ENCODE assay signal across 10 cellular contexts in the genomic region with DNA sequence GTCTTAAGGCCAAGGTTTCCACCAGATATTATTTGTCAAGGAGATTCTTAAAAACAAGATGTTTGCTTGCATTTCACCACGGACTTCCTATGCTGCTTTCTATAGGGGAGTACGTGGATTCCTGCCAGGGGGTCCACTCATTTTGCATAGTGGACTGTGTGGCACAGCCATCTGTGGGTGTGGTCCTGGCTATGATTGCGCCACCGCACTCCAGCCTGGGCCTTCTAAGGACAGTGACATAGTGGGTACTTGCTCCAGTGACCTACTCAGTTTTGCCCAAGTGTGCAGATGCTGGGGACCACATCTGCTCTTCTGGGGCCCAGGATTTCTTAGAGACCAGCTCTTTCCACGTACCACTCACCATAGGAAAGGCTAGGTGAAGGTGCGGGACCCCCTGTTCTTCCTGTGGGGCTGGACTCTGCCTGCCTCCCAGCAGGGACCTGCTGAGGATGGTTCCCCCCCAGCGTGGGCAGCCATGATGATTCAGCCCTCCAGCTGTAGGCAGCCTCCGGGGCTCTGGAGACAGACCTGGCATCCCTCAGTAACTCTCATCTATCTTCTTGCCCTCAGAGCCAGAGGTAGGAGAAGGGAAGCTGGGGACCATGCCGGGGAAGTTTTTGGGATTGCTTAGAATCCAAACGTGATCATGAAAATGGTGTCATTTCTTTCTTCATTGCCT. TPM values are rescaled to one million over a fixed set of nuclear protein-coding genes. Genes with fewer than 3 reads are reported as not detected.
DNase-seq lines count a peak whose midpoint lies in the region; ATAC-seq, FAIRE-seq and TF ChIP-seq lines count a peak whose summit lies in the region.
"Had no signal": no experiment of that assay in that cellular context is flagged by ENCODE, and none has a peak within 500 bp of the region (broad histone marks: within the 10 kb centered on the region; RNA-seq: fewer than 3 reads in every experiment).

No MANE protein-coding gene starts in this region.

- H3K27ac Mint-ChIP-seq in activated CD4-positive, alpha-beta T cell treated with anti-CD3 and anti-CD28 coated beads, Interleukin-2, amount 10 ng/mL, durations not matched to agents 24 days and 14 days = peak overlapping the region; percentile 98
- H3K27ac Mint-ChIP-seq in activated CD8-positive, alpha-beta T cell treated with anti-CD3 and anti-CD28 coated beads for 36 hours = peak overlapping the region; percentile 92
- no peak overlapping the region for H3K27ac Mint-ChIP-seq in stimulated activated memory B cell treated with anti-CD40 and anti-IgM and Interleukin-4, amounts not matched to agents 10 μg/mL and 1 μg/mL and 100 μg/mL, for 72 hours

- FAIRE-seq in urothelium cell line (lab: Jason Lieb, UNC) = no peak

- peaks cover 33% of the 10 kb centered on the region for H3K4me1 Mint-ChIP-seq in activated CD4-positive, alpha-beta T cell treated with anti-CD3 and anti-CD28 coated beads, Interleukin-2, amount 10 ng/mL, durations not matched to agents 24 days and 14 days
- peaks cover 59% of the 10 kb centered on the region for H3K4me1 Mint-ChIP-seq in activated CD8-positive, alpha-beta T cell treated with anti-CD3 and anti-CD28 coated beads for 36 hours (ENCODE audit: low read depth)
- peaks cover 39% of the 10 kb centered on the region for H3K4me1 Mint-ChIP-seq in stimulated activated memory B cell treated with anti-CD40 and anti-IgM and Interleukin-4, amounts not matched to agents 10 μg/mL and 1 μg/mL and 100 μg/mL, for 72 hours

- DNase-seq in activated CD4-positive, alpha-beta T cell treated with anti-CD3 and anti-CD28 coated beads, Interleukin-2, amount 10 ng/mL, durations not matched to agents 24 days and 14 days = no peak
- DNase-seq in activated CD4-positive, alpha-beta T cell treated with anti-CD3 and anti-CD28 coated beads, Interleukin-2, amount 50 U/mL, for 48 hours = no peak
- DNase-seq in activated CD8-positive, alpha-beta T cell treated with anti-CD3 and anti-CD28 coated beads for 36 hours = no peak
- no peak for DNase-seq in fibroblast of the aortic adventitia (ENCODE audit: low read depth)
- no peak for DNase-seq in urothelium cell line (ENCODE audit: low spot score)
- DNase-seq: activated CD4-positive, alpha-beta T cell treated with anti-CD3 and anti-CD28 coated beads, Interleukin-2, amount 50 U/mL, for 1 hour; MM.1S had no signal

- no peaks in the 10 kb centered on the region for H3K27me3 Mint-ChIP-seq in activated CD4-positive, alpha-beta T cell treated with anti-CD3 and anti-CD28 coated beads, Interleukin-2, amount 10 ng/mL, durations not matched to agents 24 days and 14 days
- H3K27me3 Mint-ChIP-seq in activated CD8-positive, alpha-beta T cell treated with anti-CD3 and anti-CD28 coated beads for 36 hours = no peaks in the 10 kb centered on the region
- no peaks in the 10 kb centered on the region for H3K27me3 Mint-ChIP-seq in stimulated activated memory B cell treated with anti-CD40 and anti-IgM and Interleukin-4, amounts not matched to agents 10 μg/mL and 1 μg/mL and 100 μg/mL, for 72 hours

- peaks cover 11% of the 10 kb centered on the region for H3K36me3 Mint-ChIP-seq in activated CD4-positive, alpha-beta T cell treated with anti-CD3 and anti-CD28 coated beads, Interleukin-2, amount 10 ng/mL, durations not matched to agents 24 days and 14 days (ENCODE audit: low read depth)
- H3K36me3 Mint-ChIP-seq in activated CD8-positive, alpha-beta T cell treated with anti-CD3 and anti-CD28 coated beads for 36 hours (ENCODE audit: low read depth) = peaks cover 41% of the 10 kb centered on the region
- no peaks in the 10 kb centered on the region for H3K36me3 Mint-ChIP-seq in stimulated activated memory B cell treated with anti-CD40 and anti-IgM and Interleukin-4, amounts not matched to agents 10 μg/mL and 1 μg/mL and 100 μg/mL, for 72 hours

- POLR2A ChIA-PET in activated CD8-positive, alpha-beta T cell treated with anti-CD3 and anti-CD28 coated beads for 36 hours (lab: Charles Lee) = interaction anchor here (1.6 to 2.3 kb wide), 3 partner anchors 10 to 14 kb away, joined by 5 to 8 read pairs (median 7); no protein-coding TSS in a partner anchor

- H3K4me3 ChIP-seq in fibroblast of the aortic adventitia (ENCODE audit: low read depth, low read length) = peak overlapping the region; percentile 1

- ATAC-seq in activated CD8-positive, alpha-beta T cell treated with anti-CD3 and anti-CD28 coated beads for 36 hours = no peak
- ATAC-seq in stimulated activated memory B cell treated with anti-CD40 and anti-IgM and Interleukin-4, amounts not matched to agents 10 μg/mL and 1 μg/mL and 100 μg/mL, for 72 hours = no peak
- ATAC-seq in GM21825 (IDR thresholded peaks at IDR 0.05; ENCODE audit: unreplicated experiment) (no peak), HG03460 (IDR thresholded peaks at IDR 0.05; ENCODE audit: unreplicated experiment) (no peak)

- H3K4me3 Mint-ChIP-seq in activated CD4-positive, alpha-beta T cell treated with anti-CD3 and anti-CD28 coated beads, Interleukin-2, amount 10 ng/mL, durations not matched to agents 24 days and 14 days = peak overlapping the region; percentile 98
- H3K4me3 Mint-ChIP-seq in activated CD8-positive, alpha-beta T cell treated with anti-CD3 and anti-CD28 coated beads for 36 hours = peak overlapping the region; percentile 87
- peak overlapping the region; percentile 94 for H3K4me3 Mint-ChIP-seq in stimulated activated memory B cell treated with anti-CD40 and anti-IgM and Interleukin-4, amounts not matched to agents 10 μg/mL and 1 μg/mL and 100 μg/mL, for 72 hours

- intact Hi-C loops in activated CD4-positive, alpha-beta T cell treated with anti-CD3 and anti-CD28 coated beads, Interleukin-2, amount 10 ng/mL, durations not matched to agents 24 days and 14 days (cut with micrococcal nuclease) = loop anchor here (2.0 kb wide), 1 partner anchor 14 kb away; no protein-coding TSS in a partner anchor
- intact Hi-C loops in activated CD8-positive, alpha-beta T cell treated with anti-CD3 and anti-CD28 coated beads for 36 hours (cut with micrococcal nuclease) = no loop called here

- CTCF ChIA-PET in activated CD8-positive, alpha-beta T cell treated with anti-CD3 and anti-CD28 coated beads for 36 hours (lab: Charles Lee) = no interaction called here

- no peaks in the 10 kb centered on the region for H3K9me3 Mint-ChIP-seq in activated CD4-positive, alpha-beta T cell treated with anti-CD3 and anti-CD28 coated beads, Interleukin-2, amount 10 ng/mL, durations not matched to agents 24 days and 14 days
- H3K9me3 Mint-ChIP-seq in activated CD8-positive, alpha-beta T cell treated with anti-CD3 and anti-CD28 coated beads for 36 hours = no peaks in the 10 kb centered on the region
- H3K9me3 Mint-ChIP-seq in stimulated activated memory B cell treated with anti-CD40 and anti-IgM and Interleukin-4, amounts not matched to agents 10 μg/mL and 1 μg/mL and 100 μg/mL, for 72 hours = no peaks in the 10 kb centered on the region

- no peak for TF ChIP-seq CTCF in activated CD8-positive, alpha-beta T cell treated with anti-CD3 and anti-CD28 coated beads for 36 hours (IDR thresholded peaks at IDR 0.05)
- no peak for TF ChIP-seq CTCF in fibroblast of the aortic adventitia (IDR thresholded peaks at IDR 0.05; ENCODE audit: insufficient read depth, low read length)

RNA-seq across cellular contexts. Expression of a gene that starts 42.9 kb away (rescaled TPM):
- 183 and 185 TPM in 2 replicates for total RNA-seq in activated CD4-positive, alpha-beta T cell treated with anti-CD3 and anti-CD28 coated beads, Interleukin-2, amount 10 ng/mL, durations not matched to agents 24 days and 14 days
- total RNA-seq in activated CD8-positive, alpha-beta T cell treated with anti-CD3 and anti-CD28 coated beads for 36 hours = 100 to 1,000 TPM; 314 to 325 TPM
- 84.1 and 98.2 TPM in 2 replicates for total RNA-seq in fibroblast of the aortic adventitia (ENCODE audit: low replicate concordance)
